ENCODE assay signal across 8 cellular contexts in genomic region chr19:34404109-34404909, GRCh38. TPM values are rescaled to one million over a fixed set of nuclear protein-coding genes. Genes with fewer than 3 reads are reported as not detected.
DNase-seq lines count a peak whose midpoint lies in the region; TF ChIP-seq lines count a peak whose summit lies in the region.

TSS of gene PDCD2L (plus strand) at chr19:34404399. CDS start at chr19:34404431, 32 bp downstream.

- in situ Hi-C loops in SK-MEL-5 (cut with HindIII; ENCODE audit: low pct_unique_long_range_greater_than_20kb, low sequenced_read_pairs) = no loop called here

- H3K4me3 ChIP-seq in HFF-Myc (replicated peaks; ENCODE audit: low read depth, low read length) = peak within 1 kb of the TSS; percentile 80

- TF ChIP-seq CTCF in HFF-Myc (IDR thresholded peaks at IDR 0.05; ENCODE audit: low read depth, low read length, missing control alignments) = no peak

- no peak within 1 kb of the TSS for H3K27ac ChIP-seq in temporal lobe (ENCODE audit: low read depth, low read length)

- DNase-seq in GF-D8 (lab: John Stamatoyannopoulos, UW) = peak; percentile 65
- DNase-seq in HFF-Myc (ENCODE audit: extremely low read depth, low read depth) = peak; percentile 72
- peak; percentile 94 for DNase-seq in NAMALWA (ENCODE audit: low spot score)
- peak; percentile 90 for DNase-seq in SK-MEL-5 (ENCODE audit: low read depth, low spot score)
- peak; percentile 94 for DNase-seq in activated naive CD4-positive, alpha-beta T cell treated with Interleukin-2 at 50 U/mL for 16 hours
- peak; percentile 70 for DNase-seq in globus pallidus (ENCODE audit: low spot score)
- peak; percentile 77 for DNase-seq in occipital lobe (lab: John Stamatoyannopoulos, UW)

RNA-seq across cellular contexts. Expression of gene PDCD2L, which starts in this region (rescaled TPM):
- total RNA-seq in SK-MEL-5 (2014; rRNA removed; shearing (Covaris generic)) = 17.5 and 18.6 TPM in 2 replicates
- 25.1 and 28.6 TPM in 2 replicates for polyA plus RNA-seq in SK-MEL-5 (2015; cell fraction: cytosol; rRNA removed)
- polyA plus RNA-seq in SK-MEL-5 (2015; cell fraction: nucleus; rRNA removed) = 3.8 and 4.0 TPM in 2 replicates
- total RNA-seq in occipital lobe = 21.7 TPM
- total RNA-seq in temporal lobe = 10.8 TPM
